Comparison of ENCODE assay signal across 9 cellular contexts in genomic region chr4:4860381-4860802, GRCh38. TPM values are rescaled to one million over a fixed set of nuclear protein-coding genes. Genes with fewer than 3 reads are reported as not detected.
DNase-seq lines count a peak whose midpoint lies in the region; ATAC-seq, FAIRE-seq and TF ChIP-seq lines count a peak whose summit lies in the region.
"Had no signal": no experiment of that assay in that cellular context is flagged by ENCODE, and none has a peak within 500 bp of the region (broad histone marks: within the 10 kb centered on the region; RNA-seq: fewer than 3 reads in every experiment).

No MANE protein-coding gene starts in this region.

- intact Hi-C loops in pancreas (cut with DNase I): no loop called here

- H3K4me3 ChIP-seq in RWPE2 (ENCODE audit: severe bottlenecking) (peak overlapping the region; percentile 43), fibroblast of lung (replicated peaks in 1 of 4; ENCODE audit: control extremely low read depth in 1 of 4, insufficient read depth in 1 of 4, low read depth in 3 of 4, low read length in 4 of 4) (peak overlapping the region; percentile 69 to 85 (median 79)), pancreas (peak overlapping the region; percentile 55 to 84 (median 60))

- WGBS in pancreas, 2 donors: 0 to 2% methylated on average over 14 to 22 of the region's 22 CpGs

- peak; percentile 19; the same call in 1 of the 3 replicates for ATAC-seq in RWPE2 (ENCODE audit: low read depth)
- peak in 3 of 4 donors; percentile 4 to 30 (median 4) for ATAC-seq in pancreas
- no peak for ATAC-seq in GM21381 (IDR thresholded peaks at IDR 0.05; ENCODE audit: unreplicated experiment)

- no peak for FAIRE-seq in pancreas (lab: Jason Lieb, UNC)
- FAIRE-seq: TTC549 had no signal

- H3K27ac ChIP-seq in RWPE2 (ENCODE audit: poor library complexity, severe bottlenecking) (no peak overlapping the region), fibroblast of lung (ENCODE audit: insufficient read depth, low read length) (peak overlapping the region; percentile 54), pancreas (peak overlapping the region in 1 of 4 donors; percentile 36)

- H4K20me1 ChIP-seq in fibroblast of lung (ENCODE audit: control insufficient read depth, extremely low read depth, insufficient read depth, low read length): no peaks in the 10 kb centered on the region

- peaks cover 3% of the 10 kb centered on the region for H3K4me1 ChIP-seq in RWPE2 (ENCODE audit: insufficient read depth, poor library complexity, severe bottlenecking)
- no peaks in the 10 kb centered on the region for H3K4me1 ChIP-seq in fibroblast of lung (ENCODE audit: control insufficient read depth, extremely low read depth, insufficient read depth, low read length)
- peaks cover 0 to 4% (median 0%) of the 10 kb centered on the region in 3 donors for H3K4me1 ChIP-seq in pancreas

- H3K9me3 ChIP-seq in RWPE2 (ENCODE audit: severe bottlenecking) (no peaks in the 10 kb centered on the region), fibroblast of lung (ENCODE audit: control insufficient read depth, insufficient read depth, low read depth, low read length) (no peaks in the 10 kb centered on the region), pancreas (no peaks in the 10 kb centered on the region)

- TF ChIP-seq CTCF in GM20000 (IDR thresholded peaks at IDR 0.05; ENCODE audit: extremely low read depth, missing control alignments) (no peak), RWPE2 (IDR thresholded peaks at IDR 0.05; ENCODE audit: poor library complexity, severe bottlenecking) (no peak), fibroblast of lung (conservative IDR thresholded peaks at IDR 0.05 in 1 of 2, IDR thresholded peaks at IDR 0.05 in 1 of 2; ENCODE audit: low read depth in 1 of 2, low read length in 2 of 2) (no peak), pancreas (IDR thresholded peaks at IDR 0.05) (no peak)

- DNase-seq in GM20000 (ENCODE audit: low spot score) (peak; percentile 55), RWPE2 (ENCODE audit: low spot score) (peak; percentile 24), fibroblast of lung (ENCODE audit: low read depth in 2 of 2) (no peak), pancreas (no peak), RKO (ENCODE audit: low spot score) (no peak), germinal center (ENCODE audit: low spot score) (no peak), NAMALWA (ENCODE audit: low spot score) (no peak)

- H3K36me3 ChIP-seq in RWPE2 (ENCODE audit: low read depth) (no peaks in the 10 kb centered on the region), fibroblast of lung (ENCODE audit: control insufficient read depth, insufficient read depth, low read length) (peaks cover 9% of the 10 kb centered on the region), pancreas (no peaks in the 10 kb centered on the region)

- peak overlapping the region; percentile 51 for H3K9ac ChIP-seq in fibroblast of lung (ENCODE audit: insufficient read depth, low read length)

- H3K4me2 ChIP-seq in fibroblast of lung (ENCODE audit: extremely low read depth, insufficient read depth, low read length): peak overlapping the region; percentile 98

- H3K27me3 ChIP-seq in RWPE2 (ENCODE audit: insufficient read depth, poor library complexity, severe bottlenecking): peaks cover 93% of the 10 kb centered on the region
- peaks cover 24% of the 10 kb centered on the region for H3K27me3 ChIP-seq in fibroblast of lung (ENCODE audit: control insufficient read depth, insufficient read depth, low read length)
- peaks cover 0 to 51% (median 17%) of the 10 kb centered on the region in 4 donors for H3K27me3 ChIP-seq in pancreas

- H2AFZ ChIP-seq in fibroblast of lung (ENCODE audit: low read length): peak overlapping the region; percentile 68

- H3K79me2 ChIP-seq in fibroblast of lung (ENCODE audit: control insufficient read depth, insufficient read depth, low read length): peaks cover 3% of the 10 kb centered on the region

RNA-seq across cellular contexts. Expression of gene MSX1, which starts 0.9 kb away (rescaled TPM):
- total RNA-seq in fibroblast of lung (1.3 and 2.1 TPM in 2 replicates), pancreas (1 to 10 TPM in 3 of 6 donors, under 1 TPM in 3; 0.51 to 1.4 (median 0.99) TPM)
- polyA plus RNA-seq in fibroblast of lung (2.1 and 5.1 TPM in 2 replicates), pancreas (1 to 10 TPM; 1.5 to 2.7 TPM)
- polyA plus RNA-seq in fibroblast of lung (2012): 2.5 and 8.2 TPM in 2 replicates
- 0.51 and 1.3 TPM in 2 replicates for polyA minus RNA-seq in fibroblast of lung (ENCODE audit: low replicate concordance)

Comparison
In these comparisons a context has a peak if more than half of its experiments do, and no peak if none do; other contexts are left out.
1. DNase-seq: peak in GM20000 (single experiment) and RWPE2 (single experiment); none in fibroblast of lung (0 of 2), pancreas (0 of 6), RKO (single experiment), germinal center (single experiment) and NAMALWA (single experiment).
2. Peak in every context shown above with its lines, with median percentiles within 50 percentile points of each other: H3K4me3 ChIP-seq.